ENCODE assay signal across 24 cellular contexts in the genomic region with DNA sequence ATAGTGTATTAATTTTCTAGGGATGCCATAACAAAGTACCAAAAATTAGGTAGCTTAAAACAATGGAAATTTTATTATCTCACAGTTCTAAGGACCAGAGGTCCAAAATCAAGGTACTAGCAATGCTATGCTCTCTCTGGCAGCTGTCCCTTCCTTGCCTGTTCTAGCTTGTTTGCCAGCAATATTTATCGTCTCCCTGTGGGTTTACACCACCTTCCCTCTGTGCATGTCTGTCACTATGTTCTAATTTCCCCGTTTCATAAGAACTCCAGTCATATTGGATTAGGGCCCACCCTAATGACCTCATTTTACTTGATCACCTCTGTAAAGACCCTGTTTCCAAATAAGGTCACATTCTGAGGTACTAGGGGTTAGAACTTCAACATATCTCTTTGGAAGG.
A peak's percentile ranks its signal among the peaks of the same experiment; 100 is the strongest.
DNase-seq lines count a peak whose midpoint lies in the region; ATAC-seq and TF ChIP-seq lines count a peak whose summit lies in the region.
"Had no signal": no experiment of that assay in that cellular context is flagged by ENCODE, and none has a peak within 500 bp of the region (broad histone marks: within the 10 kb centered on the region; RNA-seq: fewer than 3 reads in every experiment).

No MANE protein-coding gene starts in this region.

- intact Hi-C loops in prostate gland (cut with DNase I), result no loop called here

- H3K4me1 ChIP-seq in endodermal cell (ENCODE audit: control insufficient read depth, insufficient read depth, low read length), result no peaks in the 10 kb centered on the region
- H3K4me1 ChIP-seq in prostate gland (replicated peaks), result no peaks in the 10 kb centered on the region
- H3K4me1 ChIP-seq: BE2C had no signal

- TF ChIP-seq CTCF in VCaP (conservative IDR thresholded peaks at IDR 0.05), result no peak
- no peak for TF ChIP-seq CTCF in endodermal cell (conservative IDR thresholded peaks at IDR 0.05)
- no peak for TF ChIP-seq CTCF in prostate gland (IDR thresholded peaks at IDR 0.05)

- no peak overlapping the region for H3K4me3 Mint-ChIP-seq in endodermal cell
- H3K4me3 Mint-ChIP-seq: memory B cell; stimulated activated naive CD8-positive, alpha-beta T cell treated with anti-CD3 and anti-CD28 coated beads, Interleukin-15, Interleukin-2, amounts not matched to agents 100 ng/mL and 50 ng/mL, for 24 hours; type B pancreatic cell had no signal

- 91 to 100% methylated on average over 1 to 2 of the region's 2 CpGs for WGBS in endodermal cell (ENCODE audit: insufficient coverage in 1 of 2, insufficient read length in 1 of 2), 2 experiments
- WGBS in prostate gland, result 27% methylated on average over 2 of the region's 2 CpGs

- H3K27me3 ChIP-seq in endodermal cell (ENCODE audit: control insufficient read depth, insufficient read depth, low read length, poor library complexity, severe bottlenecking), result no peaks in the 10 kb centered on the region
- no peaks in the 10 kb centered on the region for H3K27me3 ChIP-seq in prostate gland (replicated peaks; ENCODE audit: insufficient read depth)
- H3K27me3 ChIP-seq: BE2C had no signal

- H3K36me3 ChIP-seq in endodermal cell (ENCODE audit: control insufficient read depth, insufficient read depth, low read length) (no peaks in the 10 kb centered on the region), prostate gland (no peaks in the 10 kb centered on the region)
- H3K36me3 ChIP-seq: BE2C had no signal

- peaks cover 4% of the 10 kb centered on the region for H3K4me1 Mint-ChIP-seq in endodermal cell
- H3K4me1 Mint-ChIP-seq: memory B cell had no signal

- no peak for ATAC-seq in HG03139 (IDR thresholded peaks at IDR 0.05; ENCODE audit: unreplicated experiment)
- no peak for ATAC-seq in GM19324 (IDR thresholded peaks at IDR 0.05; ENCODE audit: low FRiP score, unreplicated experiment)
- ATAC-seq: HepG2 had no signal

- DNase-seq in NCI-H2171 treated with DMSO at 0.1 percent for 48 hours (lab: John Stamatoyannopoulos, UW) (peak; percentile 77), NCI-H2171 (lab: John Stamatoyannopoulos, UW) (no peak), endodermal cell (no peak), prostate gland (ENCODE audit: low spot score) (peak; percentile 71), foreskin melanocyte (no peak)
- DNase-seq: activated CD4-positive, CD25-positive, alpha-beta regulatory T cell treated with anti-CD3 and anti-CD28 coated beads, Interleukin-2, amount 50 U/mL, for 72 hours; activated T-cell treated with anti-CD3 and anti-CD28 coated beads, Interleukin-2, amount 50 U/mL, for 1 hour; BE2C; central memory CD4-positive, alpha-beta T cell; DND-41; effector CD8-positive, alpha-beta T cell; GM23248; kidney glomerular epithelial cell; NCI-H1436 treated with DMSO at 0.1 percent for 48 hours; NCI-H526 treated with DMSO at 0.1 percent for 48 hours; SHP77; SW 1271 had no signal

- H3K36me3 Mint-ChIP-seq in endodermal cell (ENCODE audit: low read depth), result no peaks in the 10 kb centered on the region
- H3K36me3 Mint-ChIP-seq: memory B cell, type B pancreatic cell had no signal

- H3K9ac ChIP-seq in endodermal cell (ENCODE audit: extremely low read depth, low read length, poor library complexity, severe bottlenecking), result no peak overlapping the region
- H3K9ac ChIP-seq: GM23248 had no signal

- no peak overlapping the region for H3K27ac Mint-ChIP-seq in endodermal cell
- H3K27ac Mint-ChIP-seq: memory B cell; stimulated activated naive CD8-positive, alpha-beta T cell treated with anti-CD3 and anti-CD28 coated beads, Interleukin-15, Interleukin-2, amounts not matched to agents 100 ng/mL and 50 ng/mL, for 24 hours; type B pancreatic cell had no signal

- H3K27me3 Mint-ChIP-seq in endodermal cell (ENCODE audit: insufficient read depth), result no peaks in the 10 kb centered on the region
- H3K27me3 Mint-ChIP-seq: type B pancreatic cell had no signal

- no peaks in the 10 kb centered on the region for H3K9me3 ChIP-seq in endodermal cell (ENCODE audit: control insufficient read depth, low read length)
- H3K9me3 ChIP-seq in prostate gland, result no peaks in the 10 kb centered on the region
- H3K9me3 ChIP-seq: BE2C had no signal

- H3K4me3 ChIP-seq in endodermal cell (ENCODE audit: low read length) (no peak overlapping the region), prostate gland (no peak overlapping the region)
- H3K4me3 ChIP-seq: GM23248 had no signal

- no peaks in the 10 kb centered on the region for H3K9me3 Mint-ChIP-seq in endodermal cell
- H3K9me3 Mint-ChIP-seq: type B pancreatic cell had no signal

- no peak for TF ChIP-seq POLR2A in prostate gland (IDR thresholded peaks at IDR 0.05)

- H3K27ac ChIP-seq in VCaP (peak overlapping the region; percentile 90), endodermal cell (ENCODE audit: low read depth, low read length) (peak overlapping the region; percentile 66), prostate gland (peak overlapping the region in 1 of 2 donors; percentile 28)
- H3K27ac ChIP-seq: GM23248 had no signal

Comparison
In these comparisons a context has a peak if more than half of its experiments do, and no peak if none do; other contexts are left out.
1. DNase-seq: peak in NCI-H2171 treated with DMSO at 0.1 percent for 48 hours (single experiment) and prostate gland (single experiment); none in NCI-H2171 (single experiment), endodermal cell (single experiment) and foreskin melanocyte (single experiment).